1 cellular context compared by ENCODE assay signal in the genomic region with DNA sequence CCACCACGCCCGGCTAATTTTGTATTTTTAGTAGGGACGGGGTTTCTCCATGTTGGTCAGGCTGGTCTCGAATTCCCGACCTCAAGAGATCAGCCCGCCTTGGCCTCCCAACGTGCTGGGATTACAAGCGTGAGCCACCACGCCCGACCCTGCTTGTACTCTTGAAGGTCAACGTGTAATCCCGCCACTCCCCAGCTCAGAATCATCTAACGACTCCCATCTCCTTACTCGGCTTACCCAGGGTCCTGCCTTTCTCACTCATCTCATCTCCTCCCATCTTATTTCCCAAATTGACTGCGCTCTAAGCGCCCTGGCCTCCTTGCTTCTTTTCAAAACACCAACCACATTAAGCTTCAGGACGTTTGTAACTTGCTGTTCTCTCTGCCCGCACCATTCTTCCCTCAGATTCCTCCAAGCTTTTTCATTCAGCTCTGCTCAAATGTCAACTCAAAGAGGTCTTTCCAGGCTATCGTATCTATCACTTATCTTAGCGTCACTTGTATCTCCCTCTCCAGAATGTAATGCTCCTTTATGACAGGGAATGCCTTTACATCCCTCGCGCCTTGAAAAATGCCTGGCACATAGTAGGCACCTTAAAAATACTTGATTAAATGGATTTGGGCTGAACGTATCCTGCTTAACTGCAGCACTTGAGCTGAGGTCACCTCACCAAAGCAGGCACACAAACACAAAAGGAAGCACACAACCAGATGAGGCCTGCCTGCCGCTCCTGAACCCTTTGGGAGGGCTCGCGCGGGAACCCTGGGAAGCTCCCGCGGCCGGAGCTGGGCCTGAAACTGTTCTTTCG.
TF ChIP-seq lines count a peak whose summit lies in the region.

No MANE protein-coding gene starts in this region.

TF ChIP-seq in HepG2, 621 proteins besides CTCF, POLR2A, EP300 and RAD21 (continued from another document and continues in another):
- TF ChIP-seq KLF9 (CRISPR knock-in tag; IDR thresholded peaks at IDR 0.05; ENCODE audit: low read depth) (no peak), KDM3A (CRISPR knock-in tag; IDR thresholded peaks at IDR 0.05; ENCODE audit: low read depth) (no peak), SOX13 (IDR thresholded peaks at IDR 0.05) (no peak), SOX13 (CRISPR knock-in tag; conservative IDR thresholded peaks at IDR 0.05 in 1 of 2, IDR thresholded peaks at IDR 0.05 in 1 of 2) (no peak), GTF3A (CRISPR knock-in tag; conservative IDR thresholded peaks at IDR 0.05) (no peak), PCBP1 (IDR thresholded peaks at IDR 0.05; ENCODE audit: borderline replicate concordance, low read depth, low read length) (no peak), NFE2L2 (IDR thresholded peaks at IDR 0.05; ENCODE audit: low read length) (no peak), TBP (CRISPR knock-in tag; IDR thresholded peaks at IDR 0.05) (no peak), NFIB (CRISPR knock-in tag; IDR thresholded peaks at IDR 0.05; ENCODE audit: borderline replicate concordance) (no peak), ZSCAN31 (CRISPR knock-in tag; IDR thresholded peaks at IDR 0.05; ENCODE audit: low read depth) (peak; percentile 35; the same call in 1 of the 2 replicates), MXI1 (IDR thresholded peaks at IDR 0.05; ENCODE audit: borderline replicate concordance, low read depth, low read length) (no peak), MBNL3 (CRISPR knock-in tag; conservative IDR thresholded peaks at IDR 0.05) (no peak), NFYC (CRISPR knock-in tag; IDR thresholded peaks at IDR 0.05) (no peak), ZNF354B (CRISPR knock-in tag; IDR thresholded peaks at IDR 0.05) (no peak), ZNF747 (CRISPR knock-in tag; IDR thresholded peaks at IDR 0.05; ENCODE audit: borderline replicate concordance) (no peak), U2AF2 (IDR thresholded peaks at IDR 0.05; ENCODE audit: low read depth, low read length) (no peak), ZSCAN9 (CRISPR knock-in tag; IDR thresholded peaks at IDR 0.05; ENCODE audit: borderline replicate concordance) (no peak), ZNF839 (CRISPR knock-in tag; IDR thresholded peaks at IDR 0.05; ENCODE audit: borderline replicate concordance) (no peak), ZNF780A (CRISPR knock-in tag; IDR thresholded peaks at IDR 0.05) (no peak), ZNF724P (CRISPR knock-in tag; IDR thresholded peaks at IDR 0.05; ENCODE audit: borderline replicate concordance) (no peak), PHF21A (CRISPR knock-in tag; IDR thresholded peaks at IDR 0.05) (no peak), GABPB1 (CRISPR knock-in tag; IDR thresholded peaks at IDR 0.05) (no peak), KAT8 (CRISPR knock-in tag; IDR thresholded peaks at IDR 0.05) (no peak), ELF1 (CRISPR knock-in tag; IDR thresholded peaks at IDR 0.05) (no peak), MED13 (CRISPR knock-in tag; IDR thresholded peaks at IDR 0.05) (no peak), ZNF619 (CRISPR knock-in tag; IDR thresholded peaks at IDR 0.05) (no peak), MATR3 (CRISPR knock-in tag; IDR thresholded peaks at IDR 0.05) (no peak), SUZ12 (IDR thresholded peaks at IDR 0.05; ENCODE audit: low read depth, low read length) (no peak), ZBTB38 (CRISPR knock-in tag; IDR thresholded peaks at IDR 0.05) (peak; percentile 90), GLI4 (CRISPR knock-in tag; IDR thresholded peaks at IDR 0.05; ENCODE audit: borderline replicate concordance) (no peak), NCOA5 (CRISPR knock-in tag; IDR thresholded peaks at IDR 0.05) (no peak)
- TF ChIP-seq, protein P1, sequence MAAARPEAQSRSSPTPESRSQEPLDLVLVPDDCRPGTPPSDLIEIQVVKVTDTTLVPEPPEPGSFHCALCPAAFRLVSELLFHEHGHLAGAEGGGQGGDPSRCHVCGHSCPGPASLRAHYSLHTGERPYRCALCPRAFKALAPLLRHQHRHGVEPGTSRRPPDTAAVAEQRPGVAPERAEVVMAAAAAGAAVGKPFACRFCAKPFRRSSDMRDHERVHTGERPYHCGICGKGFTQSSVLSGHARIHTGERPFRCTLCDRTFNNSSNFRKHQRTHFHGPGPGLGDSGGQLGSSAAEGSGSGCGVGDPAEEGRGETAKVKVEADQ (CRISPR knock-in tag; IDR thresholded peaks at IDR 0.05; ENCODE audit: borderline replicate concordance) = no peak
- TF ChIP-seq, protein P2, sequence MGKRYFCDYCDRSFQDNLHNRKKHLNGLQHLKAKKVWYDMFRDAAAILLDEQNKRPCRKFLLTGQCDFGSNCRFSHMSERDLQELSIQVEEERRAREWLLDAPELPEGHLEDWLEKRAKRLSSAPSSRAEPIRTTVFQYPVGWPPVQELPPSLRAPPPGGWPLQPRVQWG (CRISPR knock-in tag; IDR thresholded peaks at IDR 0.05; ENCODE audit: borderline replicate concordance, low read depth) = no peak
- TF ChIP-seq, protein P3, sequence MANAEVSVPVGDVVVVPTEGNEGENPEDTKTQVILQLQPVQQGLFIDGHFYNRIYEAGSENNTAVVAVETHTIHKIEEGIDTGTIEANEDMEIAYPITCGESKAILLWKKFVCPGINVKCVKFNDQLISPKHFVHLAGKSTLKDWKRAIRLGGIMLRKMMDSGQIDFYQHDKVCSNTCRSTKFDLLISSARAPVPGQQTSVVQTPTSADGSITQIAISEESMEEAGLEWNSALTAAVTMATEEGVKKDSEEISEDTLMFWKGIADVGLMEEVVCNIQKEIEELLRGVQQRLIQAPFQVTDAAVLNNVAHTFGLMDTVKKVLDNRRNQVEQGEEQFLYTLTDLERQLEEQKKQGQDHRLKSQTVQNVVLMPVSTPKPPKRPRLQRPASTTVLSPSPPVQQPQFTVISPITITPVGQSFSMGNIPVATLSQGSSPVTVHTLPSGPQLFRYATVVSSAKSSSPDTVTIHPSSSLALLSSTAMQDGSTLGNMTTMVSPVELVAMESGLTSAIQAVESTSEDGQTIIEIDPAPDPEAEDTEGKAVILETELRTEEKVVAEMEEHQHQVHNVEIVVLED (CRISPR knock-in tag; IDR thresholded peaks at IDR 0.05; ENCODE audit: borderline replicate concordance) = no peak; the same call in 1 of the 2 replicates
- TF ChIP-seq, protein P4, sequence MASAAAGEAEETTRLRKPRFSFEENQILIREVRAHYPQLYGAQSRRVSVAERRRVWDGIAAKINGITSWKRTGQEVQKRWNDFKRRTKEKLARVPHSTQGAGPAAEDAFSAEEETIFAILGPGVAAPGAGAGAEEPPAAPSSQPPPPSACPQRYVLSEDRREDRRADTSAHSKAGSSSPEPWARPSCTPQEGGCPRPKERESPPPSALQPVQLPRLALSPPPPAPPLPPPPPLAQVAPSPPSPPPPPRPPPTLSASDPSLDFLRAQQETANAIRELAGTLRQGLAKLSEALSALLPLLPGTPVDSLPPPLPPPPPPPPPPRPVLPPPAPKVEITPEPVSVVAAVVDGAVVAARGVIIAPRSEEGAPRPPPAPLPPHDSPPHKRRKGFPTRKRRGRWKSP (CRISPR knock-in tag; IDR thresholded peaks at IDR 0.05) = no peak
- TF ChIP-seq, protein P5, sequence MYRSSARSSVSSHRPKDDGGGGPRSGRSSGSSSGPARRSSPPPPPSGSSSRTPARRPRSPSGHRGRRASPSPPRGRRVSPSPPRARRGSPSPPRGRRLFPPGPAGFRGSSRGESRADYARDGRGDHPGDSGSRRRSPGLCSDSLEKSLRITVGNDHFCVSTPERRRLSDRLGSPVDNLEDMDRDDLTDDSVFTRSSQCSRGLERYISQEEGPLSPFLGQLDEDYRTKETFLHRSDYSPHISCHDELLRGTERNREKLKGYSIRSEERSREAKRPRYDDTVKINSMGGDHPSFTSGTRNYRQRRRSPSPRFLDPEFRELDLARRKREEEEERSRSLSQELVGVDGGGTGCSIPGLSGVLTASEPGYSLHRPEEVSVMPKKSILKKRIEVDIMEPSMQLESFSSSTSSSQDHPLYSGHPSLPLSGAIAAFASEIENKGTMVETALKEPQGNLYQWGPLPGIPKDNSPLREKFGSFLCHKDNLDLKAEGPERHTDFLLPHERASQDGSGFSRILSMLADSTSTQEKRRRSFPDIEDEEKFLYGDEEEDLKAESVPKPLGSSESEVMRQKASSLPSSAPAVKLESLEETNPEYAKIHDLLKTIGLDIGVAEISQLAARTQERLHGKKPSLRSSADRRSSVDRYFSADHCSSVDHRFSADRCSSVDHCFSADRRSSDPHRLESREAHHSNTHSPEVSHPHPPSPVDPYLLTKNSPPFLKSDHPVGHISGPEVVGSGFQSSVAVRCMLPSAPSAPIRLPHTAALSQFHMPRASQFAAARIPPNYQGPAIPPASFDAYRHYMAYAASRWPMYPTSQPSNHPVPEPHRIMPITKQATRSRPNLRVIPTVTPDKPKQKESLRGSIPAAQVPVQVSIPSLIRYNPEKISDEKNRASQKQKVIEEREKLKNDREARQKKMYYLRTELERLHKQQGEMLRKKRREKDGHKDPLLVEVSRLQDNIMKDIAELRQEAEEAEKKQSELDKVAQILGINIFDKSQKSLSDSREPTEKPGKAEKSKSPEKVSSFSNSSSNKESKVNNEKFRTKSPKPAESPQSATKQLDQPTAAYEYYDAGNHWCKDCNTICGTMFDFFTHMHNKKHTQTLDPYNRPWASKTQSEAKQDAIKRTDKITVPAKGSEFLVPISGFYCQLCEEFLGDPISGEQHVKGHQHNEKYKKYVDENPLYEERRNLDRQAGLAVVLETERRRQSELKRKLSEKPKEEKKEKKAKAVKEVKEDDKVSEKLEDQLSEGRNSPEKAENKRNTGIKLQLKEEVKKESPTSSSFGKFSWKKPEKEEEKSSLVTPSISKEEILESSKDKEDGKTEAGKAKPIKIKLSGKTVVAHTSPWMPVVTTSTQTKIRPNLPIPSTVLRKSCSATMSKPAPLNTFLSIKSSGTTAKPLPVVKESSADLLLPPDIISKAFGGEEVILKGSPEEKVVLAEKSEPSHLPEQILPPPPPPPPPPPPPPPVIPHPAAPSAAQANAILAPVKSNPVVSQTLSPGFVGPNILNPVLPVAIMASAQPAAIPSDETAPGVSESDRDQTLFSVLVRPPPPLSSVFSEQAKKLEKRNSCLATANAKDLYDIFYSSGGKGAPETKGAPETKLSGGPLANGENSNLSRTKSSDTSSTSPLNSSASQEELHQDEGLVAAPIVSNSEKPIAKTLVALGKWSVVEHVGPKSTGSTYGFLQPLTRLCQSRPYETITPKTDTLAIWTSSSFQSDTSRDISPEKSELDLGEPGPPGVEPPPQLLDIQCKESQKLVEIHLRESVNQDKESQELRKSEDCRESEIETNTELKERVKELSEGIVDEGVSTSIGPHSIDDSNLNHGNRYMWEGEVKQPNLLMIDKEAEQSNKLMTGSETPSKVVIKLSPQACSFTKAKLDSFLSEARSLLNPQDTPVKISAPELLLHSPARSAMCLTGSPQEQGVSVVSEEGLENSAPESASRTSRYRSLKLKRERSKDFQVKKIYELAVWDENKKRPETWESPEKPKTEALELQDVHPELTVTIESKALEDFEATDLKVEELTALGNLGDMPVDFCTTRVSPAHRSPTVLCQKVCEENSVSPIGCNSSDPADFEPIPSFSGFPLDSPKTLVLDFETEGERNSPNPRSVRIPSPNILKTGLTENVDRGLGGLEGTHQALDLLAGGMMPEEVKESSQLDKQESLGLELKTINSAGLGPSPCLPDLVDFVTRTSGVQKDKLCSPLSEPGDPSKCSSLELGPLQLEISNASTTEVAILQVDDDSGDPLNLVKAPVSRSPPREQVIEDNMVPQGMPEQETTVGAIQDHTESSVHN (CRISPR knock-in tag; IDR thresholded peaks at IDR 0.05) = no peak
- TF ChIP-seq, protein P6, sequence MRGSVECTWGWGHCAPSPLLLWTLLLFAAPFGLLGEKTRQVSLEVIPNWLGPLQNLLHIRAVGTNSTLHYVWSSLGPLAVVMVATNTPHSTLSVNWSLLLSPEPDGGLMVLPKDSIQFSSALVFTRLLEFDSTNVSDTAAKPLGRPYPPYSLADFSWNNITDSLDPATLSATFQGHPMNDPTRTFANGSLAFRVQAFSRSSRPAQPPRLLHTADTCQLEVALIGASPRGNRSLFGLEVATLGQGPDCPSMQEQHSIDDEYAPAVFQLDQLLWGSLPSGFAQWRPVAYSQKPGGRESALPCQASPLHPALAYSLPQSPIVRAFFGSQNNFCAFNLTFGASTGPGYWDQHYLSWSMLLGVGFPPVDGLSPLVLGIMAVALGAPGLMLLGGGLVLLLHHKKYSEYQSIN (CRISPR knock-in tag; IDR thresholded peaks at IDR 0.05; ENCODE audit: borderline replicate concordance) = no peak
- TF ChIP-seq, protein P7, sequence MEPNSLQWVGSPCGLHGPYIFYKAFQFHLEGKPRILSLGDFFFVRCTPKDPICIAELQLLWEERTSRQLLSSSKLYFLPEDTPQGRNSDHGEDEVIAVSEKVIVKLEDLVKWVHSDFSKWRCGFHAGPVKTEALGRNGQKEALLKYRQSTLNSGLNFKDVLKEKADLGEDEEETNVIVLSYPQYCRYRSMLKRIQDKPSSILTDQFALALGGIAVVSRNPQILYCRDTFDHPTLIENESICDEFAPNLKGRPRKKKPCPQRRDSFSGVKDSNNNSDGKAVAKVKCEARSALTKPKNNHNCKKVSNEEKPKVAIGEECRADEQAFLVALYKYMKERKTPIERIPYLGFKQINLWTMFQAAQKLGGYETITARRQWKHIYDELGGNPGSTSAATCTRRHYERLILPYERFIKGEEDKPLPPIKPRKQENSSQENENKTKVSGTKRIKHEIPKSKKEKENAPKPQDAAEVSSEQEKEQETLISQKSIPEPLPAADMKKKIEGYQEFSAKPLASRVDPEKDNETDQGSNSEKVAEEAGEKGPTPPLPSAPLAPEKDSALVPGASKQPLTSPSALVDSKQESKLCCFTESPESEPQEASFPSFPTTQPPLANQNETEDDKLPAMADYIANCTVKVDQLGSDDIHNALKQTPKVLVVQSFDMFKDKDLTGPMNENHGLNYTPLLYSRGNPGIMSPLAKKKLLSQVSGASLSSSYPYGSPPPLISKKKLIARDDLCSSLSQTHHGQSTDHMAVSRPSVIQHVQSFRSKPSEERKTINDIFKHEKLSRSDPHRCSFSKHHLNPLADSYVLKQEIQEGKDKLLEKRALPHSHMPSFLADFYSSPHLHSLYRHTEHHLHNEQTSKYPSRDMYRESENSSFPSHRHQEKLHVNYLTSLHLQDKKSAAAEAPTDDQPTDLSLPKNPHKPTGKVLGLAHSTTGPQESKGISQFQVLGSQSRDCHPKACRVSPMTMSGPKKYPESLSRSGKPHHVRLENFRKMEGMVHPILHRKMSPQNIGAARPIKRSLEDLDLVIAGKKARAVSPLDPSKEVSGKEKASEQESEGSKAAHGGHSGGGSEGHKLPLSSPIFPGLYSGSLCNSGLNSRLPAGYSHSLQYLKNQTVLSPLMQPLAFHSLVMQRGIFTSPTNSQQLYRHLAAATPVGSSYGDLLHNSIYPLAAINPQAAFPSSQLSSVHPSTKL (CRISPR knock-in tag; IDR thresholded peaks at IDR 0.05) = no peak
